In genomic region chr19:16891696-16892382, GRCh38 we compare ENCODE assay signal across 21 cellular contexts. TPM values are rescaled to one million over a fixed set of nuclear protein-coding genes. Genes with fewer than 3 reads are reported as not detected.
DNase-seq lines count a peak whose midpoint lies in the region; ATAC-seq, FAIRE-seq and TF ChIP-seq lines count a peak whose summit lies in the region.
"Had no signal": no experiment of that assay in that cellular context is flagged by ENCODE, and none has a peak within 500 bp of the region (broad histone marks: within the 10 kb centered on the region; RNA-seq: fewer than 3 reads in every experiment).

No MANE protein-coding gene starts in this region.

- H3K27me3 ChIP-seq in HepG2 (ENCODE audit: control insufficient read depth in 1 of 2, insufficient read depth in 2 of 2, low read length in 2 of 2) (peaks cover 4 to 42% of the 10 kb centered on the region in 2 experiments; a peak in 4 of 5 replicates), right lobe of liver (peaks cover 0 to 7% of the 10 kb centered on the region in 2 donors), mesenchymal stem cell (ENCODE audit: control insufficient read depth in 1 of 2, insufficient read depth in 1 of 2, low read length in 2 of 2) (peaks cover 5 to 63% of the 10 kb centered on the region in 2 experiments)

- H3K27me3 Mint-ChIP-seq in activated B cell treated with CpG ODN at 0.5 μM for 24 hours = peaks cover 2% of the 10 kb centered on the region

- peak overlapping the region; percentile 67 to 70 for H3K4ac ChIP-seq in mesenchymal stem cell (ENCODE audit: low read depth in 1 of 2, low read length in 2 of 2)

- H2AFZ ChIP-seq in HepG2 (ENCODE audit: low read length) (no peak overlapping the region), mesenchymal stem cell (ENCODE audit: low read depth, low read length) (no peak overlapping the region)

- DNase-seq in HepG2 (ENCODE audit: low spot score) (peak; percentile 18), right lobe of liver (no peak), activated B cell treated with CpG ODN at 0.5 μM for 24 hours (no peak), mesenchymal stem cell (no peak), NCI-H2107 treated with DMSO at 0.1 percent for 48 hours (lab: John Stamatoyannopoulos, UW; ENCODE audit: unreplicated experiment) (no peak), left colon (no peak), head of caudate nucleus (no peak)
- DNase-seq: 8988T, DMS79, GOT3, NCI-H1092, NCI-H1436 treated with DMSO at 0.1 percent for 48 hours, NCI-H2029, NCI-H226, NCI-H510A treated with DMSO at 0.1 percent for 48 hours, NCI-H748 treated with DMSO at 0.1 percent for 48 hours, SIG-M5, SK-N-SH, T-cell had no signal

- TF ChIP-seq RAD21 in HepG2 (CRISPR knock-in tag; IDR thresholded peaks at IDR 0.05) = no peak

- peak overlapping the region; percentile 46 for H3K27ac Mint-ChIP-seq in activated B cell treated with CpG ODN at 0.5 μM for 24 hours

- H3K23ac ChIP-seq in mesenchymal stem cell (ENCODE audit: low read length in 2 of 2) = no peak overlapping the region

- no peak for TF ChIP-seq EP300 in HepG2 (IDR thresholded peaks at IDR 0.05; ENCODE audit: low read depth in 2 of 2, low read length in 2 of 2)
- TF ChIP-seq EP300 in HepG2 (CRISPR knock-in tag; IDR thresholded peaks at IDR 0.05; ENCODE audit: borderline replicate concordance) = no peak

- H3K36me3 ChIP-seq in HepG2 (replicated peaks in 1 of 2; ENCODE audit: control insufficient read depth in 1 of 2, insufficient read depth in 2 of 2, low read length in 2 of 2) (no peaks in the 10 kb centered on the region), right lobe of liver (no peaks in the 10 kb centered on the region), mesenchymal stem cell (ENCODE audit: control insufficient read depth in 1 of 2, insufficient read depth in 2 of 2, low read depth in 1 of 2, low read length in 2 of 2) (no peaks in the 10 kb centered on the region)

- in situ Hi-C loops in HepG2 (cut with HindIII; ENCODE audit: extremely low pct_ligation_motif_present, low pct_unique_long_range_greater_than_20kb) = no loop called here

- H3K14ac ChIP-seq in mesenchymal stem cell (ENCODE audit: low read length in 2 of 2) = no peak overlapping the region

- ATAC-seq in HepG2 (peak; percentile 5; the same call in 2 of the 3 replicates), right lobe of liver (no peak), activated B cell treated with CpG ODN at 0.5 μM for 24 hours (ENCODE audit: low read depth) (no peak), GM18907 (IDR thresholded peaks at IDR 0.05; ENCODE audit: unreplicated experiment) (no peak), left colon (no peak)
- ATAC-seq: T-cell had no signal

- H3K18ac ChIP-seq in mesenchymal stem cell (ENCODE audit: low read depth in 1 of 2, low read length in 2 of 2) = peak overlapping the region in 1 of 2 experiments; percentile 59

- no peak overlapping the region for H3K27ac ChIP-seq in HepG2 (ENCODE audit: extremely low read length, insufficient read depth, low read length)
- H3K27ac ChIP-seq in right lobe of liver = no peak overlapping the region
- H3K27ac ChIP-seq in mesenchymal stem cell (ENCODE audit: low read length, poor library complexity, severe bottlenecking) = no peak overlapping the region
- H3K27ac ChIP-seq: C4-2B had no signal

- H2BK12ac ChIP-seq in mesenchymal stem cell (ENCODE audit: low read length in 2 of 2) = peak overlapping the region; percentile 57 to 81

- H3K79me1 ChIP-seq in mesenchymal stem cell (replicated peaks; ENCODE audit: low read length, poor library complexity, severe bottlenecking) = no peaks in the 10 kb centered on the region

- peaks cover 59% of the 10 kb centered on the region for H3K4me1 Mint-ChIP-seq in activated B cell treated with CpG ODN at 0.5 μM for 24 hours

- no TSS peak for BruUV-seq in HepG2 (replicated peaks; lab: Mats Ljungman, UMichigan)

- no peaks in the 10 kb centered on the region for H3K36me3 Mint-ChIP-seq in activated B cell treated with CpG ODN at 0.5 μM for 24 hours (ENCODE audit: low read depth)
- H3K36me3 Mint-ChIP-seq: T-cell had no signal

- CTCF ChIA-PET in HepG2 (lab: Yijun Ruan, JAX; ENCODE audit: low intra/inter-chr PET ratio, low total read pairs) = no interaction called here
- CTCF ChIA-PET in activated B cell treated with CpG ODN at 0.5 μM for 24 hours (lab: Charles Lee) = no interaction called here

- H3K9me3 ChIP-seq in HepG2 (ENCODE audit: low read length) = no peaks in the 10 kb centered on the region
- H3K9me3 ChIP-seq in right lobe of liver = no peaks in the 10 kb centered on the region
- H3K9me3 ChIP-seq in mesenchymal stem cell (ENCODE audit: control insufficient read depth, low read length) = no peaks in the 10 kb centered on the region
- H3K9me3 ChIP-seq: SK-N-SH had no signal

- H3K9ac ChIP-seq in HepG2 (ENCODE audit: insufficient read depth, low read depth, low read length) (no peak overlapping the region), mesenchymal stem cell (ENCODE audit: low read length) (no peak overlapping the region)
- H3K9ac ChIP-seq: SK-N-SH had no signal

- no peak overlapping the region for H3K4me3 ChIP-seq in HepG2 (replicated peaks in 1 of 3; ENCODE audit: insufficient read depth in 1 of 3, low read depth in 2 of 3, low read length in 3 of 3)
- no peak overlapping the region for H3K4me3 ChIP-seq in right lobe of liver
- no peak overlapping the region for H3K4me3 ChIP-seq in mesenchymal stem cell (ENCODE audit: insufficient read depth in 1 of 2, low read depth in 1 of 2, low read length in 2 of 2)

- H4K8ac ChIP-seq in mesenchymal stem cell (ENCODE audit: low read length) = peak overlapping the region; percentile 22

- TF ChIP-seq POLR2A in HepG2 (IDR thresholded peaks at IDR 0.05; ENCODE audit: insufficient read depth in 1 of 2, low read depth in 2 of 2, low read length in 2 of 2) (no peak), right lobe of liver (IDR thresholded peaks at IDR 0.05) (no peak)

- H4K20me1 ChIP-seq in HepG2 (ENCODE audit: insufficient read depth, low read length) = no peaks in the 10 kb centered on the region

- no peaks in the 10 kb centered on the region for H3K79me2 ChIP-seq in HepG2 (ENCODE audit: insufficient read depth, low read length)

- WGBS in HepG2 (ENCODE audit: low lambda C conversion rate) = 76% methylated on average over 9 of the region's 12 CpGs
- WGBS in right lobe of liver (ENCODE audit: insufficient coverage, low coverage, low lambda C conversion rate, missing lambda C conversion rate) = 100% methylated on average over 4 of the region's 12 CpGs
- WGBS in mesenchymal stem cell = 90% methylated on average over 11 of the region's 12 CpGs

- H3K4me3 Mint-ChIP-seq in activated B cell treated with CpG ODN at 0.5 μM for 24 hours = no peak overlapping the region
- H3K4me3 Mint-ChIP-seq: T-cell had no signal

- TF ChIP-seq CTCF in HepG2 (CRISPR knock-in tag; IDR thresholded peaks at IDR 0.05) (no peak), right lobe of liver (IDR thresholded peaks at IDR 0.05) (no peak), activated B cell treated with CpG ODN at 0.5 μM for 24 hours (IDR thresholded peaks at IDR 0.05) (no peak)

- no peak for FAIRE-seq in HepG2 (lab: Jason Lieb, UNC)

- H3K9me3 Mint-ChIP-seq in activated B cell treated with CpG ODN at 0.5 μM for 24 hours = no peaks in the 10 kb centered on the region
- H3K9me3 Mint-ChIP-seq: T-cell had no signal

- no peak overlapping the region for H2BK5ac ChIP-seq in mesenchymal stem cell (ENCODE audit: low read depth, low read length, poor library complexity, severe bottlenecking)

- H3K4me1 ChIP-seq in HepG2 (ENCODE audit: insufficient read depth, low read length) (peaks cover 59% of the 10 kb centered on the region), right lobe of liver (peaks cover 0 to 7% (median 0%) of the 10 kb centered on the region in 4 donors), mesenchymal stem cell (ENCODE audit: control insufficient read depth, insufficient read depth, low read depth, low read length) (peaks cover 13% of the 10 kb centered on the region)

- no peak overlapping the region for H3K4me2 ChIP-seq in HepG2 (ENCODE audit: low read depth, low read length)
- no peak overlapping the region for H3K4me2 ChIP-seq in mesenchymal stem cell (ENCODE audit: low read length, poor library complexity, severe bottlenecking)
- H3K4me2 ChIP-seq: SK-N-SH had no signal

- POLR2A ChIA-PET in HepG2 (lab: Yijun Ruan, JAX) (no interaction called here), activated B cell treated with CpG ODN at 0.5 μM for 24 hours (lab: Charles Lee) (no interaction called here)

- intact Hi-C loops in HepG2 (cut with micrococcal nuclease; ENCODE audit: unreplicated experiment) = no loop called here
- intact Hi-C loops in right lobe of liver (cut with DNase I) = no loop called here
- intact Hi-C loops in activated B cell treated with CpG ODN at 0.5 μM for 24 hours (cut with micrococcal nuclease) = loop anchor here (10.0 kb wide), 3 partner anchors 267 to 413 kb away; partner anchors contain the start of genes ABHD8, DDA1, MED26 and MRPL34
- intact Hi-C loops in left colon (cut with DNase I, micrococcal nuclease) = no loop called here
- intact Hi-C loops in head of caudate nucleus (cut with DNase I) = no loop called here

- peak overlapping the region; percentile 91 for H4K91ac ChIP-seq in mesenchymal stem cell (ENCODE audit: low read length)

- H2BK120ac ChIP-seq in mesenchymal stem cell (ENCODE audit: low read depth, low read length) = no peak overlapping the region

- H2BK15ac ChIP-seq in mesenchymal stem cell (ENCODE audit: low read depth, poor library complexity, severe bottlenecking) = no peak overlapping the region

- no peak overlapping the region for H2AK5ac ChIP-seq in mesenchymal stem cell (ENCODE audit: low read length, severe bottlenecking)

RNA-seq across cellular contexts. Expression of gene F2RL3, which starts 3.0 kb away (rescaled TPM):
- not detected in 2 replicates for total RNA-seq in HepG2 (2016; rRNA removed; fragmentation: Illumina TruSeq; extraction: Trizol)
- not detected in 2 replicates for total RNA-seq in HepG2 (2016; cell fraction: cytosol; rRNA removed; fragmentation: Illumina TruSeq; extraction: Trizol; ENCODE audit: low read depth)
- total RNA-seq in HepG2 (2016; cell fraction: insoluble cytoplasmic fraction; rRNA removed; fragmentation: Illumina TruSeq; extraction: Trizol) = not detected in 2 replicates
- not detected in 2 replicates for total RNA-seq in HepG2 (2016; cell fraction: membrane; rRNA removed; fragmentation: Illumina TruSeq; extraction: Trizol)
- total RNA-seq in HepG2 (2016; cell fraction: nucleus; rRNA removed; fragmentation: Illumina TruSeq; extraction: Trizol) = not detected in 2 replicates
- polyA plus RNA-seq in HepG2 (2011; rRNA removed) = not detected in 2 replicates
- not detected in 2 replicates for polyA plus RNA-seq in HepG2 (2011; cell fraction: cytosol; rRNA removed)
- polyA plus RNA-seq in HepG2 (2011; cell fraction: nucleus; rRNA removed) = not detected in 2 replicates
- not detected in 2 replicates for polyA plus RNA-seq in HepG2 (2012)
- not detected in 2 replicates for polyA plus RNA-seq in HepG2 (2016; cell fraction: cytosol; fragmentation: Illumina TruSeq; extraction: Trizol; ENCODE audit: low read depth)
- polyA plus RNA-seq in HepG2 (2016; cell fraction: insoluble cytoplasmic fraction; fragmentation: Illumina TruSeq; extraction: Trizol; ENCODE audit: low read depth) = not detected in 2 replicates
- not detected in 2 replicates for polyA plus RNA-seq in HepG2 (2016; cell fraction: membrane; fragmentation: Illumina TruSeq; extraction: Trizol; ENCODE audit: low read depth)
- not detected in 2 replicates for polyA plus RNA-seq in HepG2 (2016; cell fraction: nucleus; fragmentation: Illumina TruSeq; extraction: Trizol; ENCODE audit: insufficient read depth, low read depth)
- 0.05 TPM in 1 of 2 replicates, not detected in the other for polyA minus RNA-seq in HepG2 (2011; rRNA and poly(A)+ RNA removed; ENCODE audit: low replicate concordance)
- not detected in 2 replicates for polyA minus RNA-seq in HepG2 (2011; cell fraction: cytosol; rRNA and poly(A)+ RNA removed)
- not detected in 2 replicates for polyA minus RNA-seq in HepG2 (2011; cell fraction: nucleus; rRNA and poly(A)+ RNA removed)
- under 1 TPM; 0.07 to 0.62 (median 0.28) TPM for total RNA-seq in right lobe of liver
- total RNA-seq in activated B cell treated with CpG ODN at 0.5 μM for 24 hours = 0.58 and 0.83 TPM in 2 replicates
- polyA plus RNA-seq in mesenchymal stem cell (2013, experiment 1 of 2) = 10.2 TPM
- polyA plus RNA-seq in mesenchymal stem cell (2013, experiment 2 of 2) = 9.7 TPM
- total RNA-seq in left colon = 1 to 10 TPM; 1.1 to 2.6 TPM
- polyA plus RNA-seq: SK-N-SH had no signal
